ENCODE assay signal across 35 cellular contexts in the genomic region with DNA sequence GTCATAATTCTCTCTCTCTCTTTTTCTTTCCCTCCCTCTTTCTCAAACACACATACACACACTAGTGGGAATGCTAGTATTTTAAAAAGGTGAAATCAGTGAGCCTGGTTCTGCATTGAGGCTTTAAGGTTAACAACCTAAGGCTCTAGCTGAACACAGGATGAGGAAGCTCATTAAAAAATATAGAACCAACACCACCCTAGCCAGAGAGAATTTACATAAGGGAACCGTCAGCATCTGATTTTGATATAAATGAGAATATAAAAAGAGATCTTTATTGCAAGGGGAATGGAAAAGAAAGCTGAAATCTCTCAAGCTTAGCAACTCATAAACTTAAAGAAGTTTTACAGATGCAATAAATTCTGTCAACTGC.
"Had no signal": no experiment of that assay in that cellular context is flagged by ENCODE, and none has a peak within 500 bp of the region (broad histone marks: within the 10 kb centered on the region; RNA-seq: fewer than 3 reads in every experiment).

No MANE protein-coding gene starts in this region.

- H3K36me3 Mint-ChIP-seq: activated CD4-positive, alpha-beta memory T cell treated with anti-CD3 and anti-CD28 coated beads for 36 hours; activated CD8-positive, alpha-beta memory T cell treated with anti-CD3 and anti-CD28 coated beads, Interleukin-2, amount 10 ng/mL, durations not matched to agents 7 days and 5 days had no signal

- H3K4me1 Mint-ChIP-seq: activated B cell treated with CpG ODN at 0.5 μM for 24 hours; activated CD4-positive, alpha-beta T cell treated with anti-CD3 and anti-CD28 coated beads for 36 hours; activated CD4-positive, alpha-beta T cell treated with anti-CD3 and anti-CD28 coated beads, Interleukin-2, amount 10 ng/mL, durations not matched to agents 24 days and 14 days; activated CD8-positive, alpha-beta memory T cell treated with anti-CD3 and anti-CD28 coated beads, Interleukin-2, amount 10 ng/mL, durations not matched to agents 7 days and 5 days; activated naive CD4-positive, alpha-beta T cell treated with anti-CD3 and anti-CD28 coated beads, Interleukin-2, amount 50 U/mL, for 24 hours; activated naive CD8-positive, alpha-beta T cell treated with anti-CD3 and anti-CD28 coated beads for 36 hours; activated naive CD8-positive, alpha-beta T cell treated with anti-CD3 and anti-CD28 coated beads, Interleukin-2, amount 50 U/mL, for 24 hours had no signal

- H3K27ac ChIP-seq: adrenal gland, body of pancreas, epithelial cell of prostate, WERI-Rb-1 had no signal

- H3K4me1 ChIP-seq: adrenal gland, body of pancreas had no signal

- H3K36me3 ChIP-seq: adrenal gland, WERI-Rb-1 had no signal

- H3K27ac Mint-ChIP-seq: activated B cell treated with CpG ODN at 0.5 μM for 24 hours; activated CD4-positive, alpha-beta memory T cell treated with anti-CD3 and anti-CD28 coated beads for 36 hours; activated CD4-positive, alpha-beta T cell treated with anti-CD3 and anti-CD28 coated beads for 36 hours; activated CD4-positive, alpha-beta T cell treated with anti-CD3 and anti-CD28 coated beads, Interleukin-2, amount 10 ng/mL, durations not matched to agents 24 days and 14 days; activated CD8-positive, alpha-beta memory T cell treated with anti-CD3 and anti-CD28 coated beads, Interleukin-2, amount 10 ng/mL, durations not matched to agents 7 days and 5 days; activated CD8-positive, alpha-beta T cell treated with anti-CD3 and anti-CD28 coated beads, Interleukin-2, amount 10 ng/mL, durations not matched to agents 7 days and 5 days; activated naive CD4-positive, alpha-beta T cell treated with anti-CD3 and anti-CD28 coated beads for 36 hours; activated naive CD4-positive, alpha-beta T cell treated with anti-CD3 and anti-CD28 coated beads, Interleukin-2, amount 50 U/mL, for 24 hours; activated naive CD8-positive, alpha-beta T cell treated with anti-CD3 and anti-CD28 coated beads for 36 hours; activated naive CD8-positive, alpha-beta T cell treated with anti-CD3 and anti-CD28 coated beads, Interleukin-2, amount 50 U/mL, for 24 hours; activated T-helper 1 cell treated with anti-CD3 and anti-CD28 coated beads, Interleukin-12 subunit alpha, Interleukin-12 subunit beta, Interleukin-2, Interleukin-4 antibody, amounts not matched to agents 30 ng/mL and 10 ng/mL and 1 ng/mL, durations not matched to agents 14 hours and 24 hours and 36 hours; activated T-helper 2 cell treated with anti-CD3 and anti-CD28 coated beads, Interferon-gamma antibody, Interleukin-2, Interleukin-4, amounts not matched to agents 10 μg/mL and 5 μg/mL and 100 μg/mL, durations not matched to agents 14 hours and 24 hours and 36 hours; T-helper 17 cell; T-helper 2 cell treated with Interferon-gamma antibody and Interleukin-4, amounts not matched to agents 5 μg/mL and 100 μg/mL, for 36 hours had no signal

- DNase-seq: activated B cell treated with CpG ODN at 0.5 μM for 24 hours; activated CD4-positive, alpha-beta memory T cell treated with anti-CD3 and anti-CD28 coated beads for 36 hours; activated CD4-positive, alpha-beta T cell treated with anti-CD3 and anti-CD28 coated beads for 36 hours; activated CD4-positive, alpha-beta T cell treated with anti-CD3 and anti-CD28 coated beads, Interleukin-2, amount 10 ng/mL, durations not matched to agents 24 days and 14 days; activated CD4-positive, CD25-positive, alpha-beta regulatory T cell treated with anti-CD3 and anti-CD28 coated beads, Interleukin-2, amount 50 U/mL, for 72 hours; activated CD8-positive, alpha-beta memory T cell treated with anti-CD3 and anti-CD28 coated beads, Interleukin-2, amount 10 ng/mL, durations not matched to agents 7 days and 5 days; activated CD8-positive, alpha-beta memory T cell treated with anti-CD3 and anti-CD28 coated beads, Interleukin-2, amount 50 U/mL, for 4 hours; activated CD8-positive, alpha-beta T cell treated with anti-CD3 and anti-CD28 coated beads, Interleukin-2, amount 10 ng/mL, durations not matched to agents 7 days and 5 days; activated effector memory CD4-positive, alpha-beta T cell treated with anti-CD3 and anti-CD28 coated beads, Interleukin-2, amount 50 U/mL, for 16 hours; activated naive CD4-positive, alpha-beta T cell treated with anti-CD3 and anti-CD28 coated beads for 36 hours; activated naive CD8-positive, alpha-beta T cell treated with anti-CD3 and anti-CD28 coated beads for 36 hours; activated naive CD8-positive, alpha-beta T cell treated with anti-CD3 and anti-CD28 coated beads, Interleukin-2, amount 50 U/mL, for 24 hours; activated T-cell treated with anti-CD3 and anti-CD28 coated beads, Interleukin-2, amount 50 U/mL, for 1 hour; activated T-cell treated with anti-CD3 and anti-CD28 coated beads, Interleukin-2, amount 50 U/mL, for 48 hours; adrenal gland; amygdala; aorta; body of pancreas; caudate nucleus; effector CD8-positive, alpha-beta T cell; esophagus squamous epithelium; foreskin melanocyte; T-helper 1 cell; T-helper 17 cell; T1000; WERI-Rb-1 had no signal

- H3K9me3 Mint-ChIP-seq: activated B cell treated with CpG ODN at 0.5 μM for 24 hours; activated CD4-positive, alpha-beta memory T cell treated with anti-CD3 and anti-CD28 coated beads for 36 hours; activated CD4-positive, alpha-beta T cell treated with anti-CD3 and anti-CD28 coated beads, Interleukin-2, amount 10 ng/mL, durations not matched to agents 24 days and 14 days; activated naive CD4-positive, alpha-beta T cell treated with anti-CD3 and anti-CD28 coated beads for 36 hours; activated naive CD4-positive, alpha-beta T cell treated with anti-CD3 and anti-CD28 coated beads, Interleukin-2, amount 50 U/mL, for 24 hours; activated naive CD8-positive, alpha-beta T cell treated with anti-CD3 and anti-CD28 coated beads for 36 hours; activated naive CD8-positive, alpha-beta T cell treated with anti-CD3 and anti-CD28 coated beads, Interleukin-2, amount 50 U/mL, for 24 hours; activated T-helper 1 cell treated with anti-CD3 and anti-CD28 coated beads, Interleukin-12 subunit alpha, Interleukin-12 subunit beta, Interleukin-2, Interleukin-4 antibody, amounts not matched to agents 30 ng/mL and 10 ng/mL and 1 ng/mL, durations not matched to agents 14 hours and 24 hours and 36 hours; activated T-helper 2 cell treated with anti-CD3 and anti-CD28 coated beads, Interferon-gamma antibody, Interleukin-2, Interleukin-4, amounts not matched to agents 10 μg/mL and 5 μg/mL and 100 μg/mL, durations not matched to agents 14 hours and 24 hours and 36 hours; T-helper 2 cell treated with Interferon-gamma antibody and Interleukin-4, amounts not matched to agents 5 μg/mL and 100 μg/mL, for 36 hours had no signal

- H3K4me3 ChIP-seq: adrenal gland, body of pancreas, esophagus squamous epithelium, gastroesophageal sphincter had no signal

- H3K9me3 ChIP-seq: adrenal gland, body of pancreas, esophagus squamous epithelium, gastroesophageal sphincter had no signal

- H3K27me3 ChIP-seq: adrenal gland, body of pancreas, esophagus squamous epithelium, gastroesophageal sphincter had no signal

- ATAC-seq: activated CD4-positive, alpha-beta T cell treated with anti-CD3 and anti-CD28 coated beads for 36 hours; activated CD8-positive, alpha-beta memory T cell treated with anti-CD3 and anti-CD28 coated beads, Interleukin-2, amount 10 ng/mL, durations not matched to agents 7 days and 5 days; activated CD8-positive, alpha-beta T cell treated with anti-CD3 and anti-CD28 coated beads, Interleukin-2, amount 10 ng/mL, durations not matched to agents 7 days and 5 days; activated naive CD8-positive, alpha-beta T cell treated with anti-CD3 and anti-CD28 coated beads, Interleukin-2, amount 50 U/mL, for 24 hours; body of pancreas; gastroesophageal sphincter; T-helper 17 cell had no signal

- H3K4me3 Mint-ChIP-seq: activated B cell treated with CpG ODN at 0.5 μM for 24 hours; activated CD4-positive, alpha-beta memory T cell treated with anti-CD3 and anti-CD28 coated beads for 36 hours; activated CD4-positive, alpha-beta T cell treated with anti-CD3 and anti-CD28 coated beads for 36 hours; activated CD4-positive, alpha-beta T cell treated with anti-CD3 and anti-CD28 coated beads, Interleukin-2, amount 10 ng/mL, durations not matched to agents 24 days and 14 days; activated CD8-positive, alpha-beta memory T cell treated with anti-CD3 and anti-CD28 coated beads, Interleukin-2, amount 10 ng/mL, durations not matched to agents 7 days and 5 days; activated CD8-positive, alpha-beta T cell treated with anti-CD3 and anti-CD28 coated beads, Interleukin-2, amount 10 ng/mL, durations not matched to agents 7 days and 5 days; activated naive CD4-positive, alpha-beta T cell treated with anti-CD3 and anti-CD28 coated beads for 36 hours; activated naive CD4-positive, alpha-beta T cell treated with anti-CD3 and anti-CD28 coated beads, Interleukin-2, amount 50 U/mL, for 24 hours; activated naive CD8-positive, alpha-beta T cell treated with anti-CD3 and anti-CD28 coated beads for 36 hours; activated naive CD8-positive, alpha-beta T cell treated with anti-CD3 and anti-CD28 coated beads, Interleukin-2, amount 50 U/mL, for 24 hours; activated T-helper 1 cell treated with anti-CD3 and anti-CD28 coated beads, Interleukin-12 subunit alpha, Interleukin-12 subunit beta, Interleukin-2, Interleukin-4 antibody, amounts not matched to agents 30 ng/mL and 10 ng/mL and 1 ng/mL, durations not matched to agents 14 hours and 24 hours and 36 hours; T-helper 17 cell; T-helper 2 cell treated with Interferon-gamma antibody and Interleukin-4, amounts not matched to agents 5 μg/mL and 100 μg/mL, for 36 hours had no signal

- H3K27me3 Mint-ChIP-seq: activated CD4-positive, alpha-beta memory T cell treated with anti-CD3 and anti-CD28 coated beads for 36 hours; activated naive CD8-positive, alpha-beta T cell treated with anti-CD3 and anti-CD28 coated beads for 36 hours had no signal

- FAIRE-seq: colon, endometrium, endothelial cell of umbilical vein had no signal
